8 cellular contexts compared by ENCODE assay signal in genomic region chr6:52503853-52504777, GRCh38.
DNase-seq lines count a peak whose midpoint lies in the region; TF ChIP-seq lines count a peak whose summit lies in the region.

No MANE protein-coding gene starts in this region.

- no peak overlapping the region for H3K4me3 ChIP-seq in fibroblast of pulmonary artery (replicated peaks; ENCODE audit: low read depth, low read length)

- TF ChIP-seq CTCF in fibroblast of pulmonary artery (IDR thresholded peaks at IDR 0.05; ENCODE audit: low read length, missing control alignments) = no peak

- intact Hi-C loops in posterior vena cava (cut with DNase I) = no loop called here

- DNase-seq in SIG-M5 treated with dmso at 0.1 percent for 504 hours (lab: John Stamatoyannopoulos, UW; ENCODE audit: unreplicated experiment) (peak; percentile 48), SIG-M5 (lab: John Stamatoyannopoulos, UW) (no peak), RPMI8226 (peak; percentile 89), fibroblast of pulmonary artery (ENCODE audit: low read depth) (peak; percentile 69), posterior vena cava (ENCODE audit: low spot score) (peak; percentile 94), NCI-H524 treated with DMSO at 0.1 percent for 48 hours (lab: John Stamatoyannopoulos, UW) (no peak), GDM1 (lab: John Stamatoyannopoulos, UW) (no peak)
- DNase-seq in central memory CD4-positive, alpha-beta T cell = no peak

Comparison
In these comparisons a context has a peak if more than half of its experiments do, and no peak if none do; other contexts are left out.
1. DNase-seq: peak in SIG-M5 treated with dmso at 0.1 percent for 504 hours (single experiment), RPMI8226 (single experiment), fibroblast of pulmonary artery (single experiment) and posterior vena cava (single experiment); none in SIG-M5 (single experiment), NCI-H524 treated with DMSO at 0.1 percent for 48 hours (single experiment), central memory CD4-positive, alpha-beta T cell (single experiment) and GDM1 (single experiment).